In genomic region chr3:129892857-129893615, GRCh38 we compare ENCODE assay signal across 8 cellular contexts. TPM values are rescaled to one million over a fixed set of nuclear protein-coding genes. Genes with fewer than 3 reads are reported as not detected.
DNase-seq lines count a peak whose midpoint lies in the region; ATAC-seq and TF ChIP-seq lines count a peak whose summit lies in the region.

No MANE protein-coding gene starts in this region.

- no peaks in the 10 kb centered on the region for H3K9me3 ChIP-seq in Caco-2
- H3K9me3 ChIP-seq in SJCRH30 (replicated peaks), result no peaks in the 10 kb centered on the region

- H3K36me3 ChIP-seq in Caco-2 (ENCODE audit: control insufficient read depth, insufficient read depth, low read length) (no peaks in the 10 kb centered on the region), SJCRH30 (no peaks in the 10 kb centered on the region)

- intact Hi-C loops in Caco-2 (cut with micrococcal nuclease; ENCODE audit: unreplicated experiment) (loop anchor here (1.0 to 2.0 kb wide), 3 partner anchors 16 to 266 kb away; no protein-coding TSS in a partner anchor), left ventricle myocardium superior (cut with micrococcal nuclease) (no loop called here)

- DNase-seq in Caco-2 (peak; percentile 68 to 81), GM19240 (ENCODE audit: insufficient read length, low spot score) (peak; percentile 55), SJCRH30 (peak; percentile 69 to 74), left ventricle myocardium superior (peak; percentile 86), retina (peak; percentile 89), MV-4-11 (lab: John Stamatoyannopoulos, UW) (no peak)
- DNase-seq in activated naive CD8-positive, alpha-beta T cell treated with anti-CD3 and anti-CD28 coated beads, Interleukin-2, amount 50 U/mL, for 16 hours (ENCODE audit: low read depth, low spot score), result peak; percentile 34

- CTCF ChIA-PET in Caco-2 (lab: Charles Lee), result interaction anchor here (0.9 to 1.3 kb wide), 2 partner anchors 49 to 403 kb away, joined by 4 to 5 read pairs; no protein-coding TSS in a partner anchor

- H3K4me1 Mint-ChIP-seq in Caco-2 (ENCODE audit: low read depth, unreplicated experiment), result peaks cover 14% of the 10 kb centered on the region

- POLR2A ChIA-PET in Caco-2 (lab: Charles Lee), result interaction anchor here (0.7 to 1.5 kb wide), 3 partner anchors 15 to 219 kb away, joined by 3 to 5 read pairs (median 4); no protein-coding TSS in a partner anchor

- BruUV-seq in Caco-2 (replicated peaks; lab: Mats Ljungman, UMichigan), result no TSS peak

- peak; percentile 78 for ATAC-seq in HG03432 (IDR thresholded peaks at IDR 0.05; ENCODE audit: unreplicated experiment)
- ATAC-seq in left ventricle myocardium superior, result peak; percentile 89

- peak overlapping the region; percentile 92 for H3K4me3 Mint-ChIP-seq in Caco-2 (ENCODE audit: unreplicated experiment)

- H3K4me1 ChIP-seq in Caco-2 (peaks cover 14% of the 10 kb centered on the region), SJCRH30 (peaks cover 37% of the 10 kb centered on the region)

- H3K27ac Mint-ChIP-seq in Caco-2 (ENCODE audit: unreplicated experiment), result peak overlapping the region; percentile 88

- H3K9me3 Mint-ChIP-seq in Caco-2 (ENCODE audit: unreplicated experiment), result no peaks in the 10 kb centered on the region

- H3K27me3 ChIP-seq in Caco-2 (replicated peaks; ENCODE audit: control insufficient read depth, insufficient read depth, low read length) (no peaks in the 10 kb centered on the region), SJCRH30 (no peaks in the 10 kb centered on the region)

- no peaks in the 10 kb centered on the region for H3K27me3 Mint-ChIP-seq in Caco-2 (ENCODE audit: insufficient read depth, unreplicated experiment)

- H3K4me3 ChIP-seq in Caco-2 (ENCODE audit: low read depth, low read length) (peak overlapping the region; percentile 97), SJCRH30 (peak overlapping the region; percentile 84)

- H3K27ac ChIP-seq in SJCRH30, result peak overlapping the region; percentile 80

- TF ChIP-seq CTCF in Caco-2 (IDR thresholded peaks at IDR 0.05; ENCODE audit: insufficient read depth in 1 of 2, low read depth in 1 of 2, low read length in 1 of 2, severe bottlenecking in 1 of 2, unreplicated experiment in 1 of 2), result no peak

- H3K36me3 Mint-ChIP-seq in Caco-2 (ENCODE audit: insufficient read depth, unreplicated experiment), result no peaks in the 10 kb centered on the region

RNA-seq across cellular contexts. Expression of gene TMCC1, which starts 0.5 kb away (rescaled TPM):
- total RNA-seq in Caco-2 (2022), result 26.0 and 27.8 TPM in 2 replicates
- 22.1 and 22.3 TPM in 2 replicates for total RNA-seq in SJCRH30 (2014; rRNA removed; shearing (Covaris generic))
- total RNA-seq in left ventricle myocardium superior, result 28.4 TPM
